Comparison of ENCODE assay signal across 18 cellular contexts in genomic region chr3:69901802-69902201, GRCh38.
"Had no signal": no experiment of that assay in that cellular context is flagged by ENCODE, and none has a peak within 500 bp of the region (broad histone marks: within the 10 kb centered on the region; RNA-seq: fewer than 3 reads in every experiment).

No MANE protein-coding gene starts in this region.

- H3K4me1 ChIP-seq: spleen, upper lobe of left lung, uterus had no signal

- ATAC-seq: esophagus mucosa; gastrocnemius medialis; left colon; naive thymus-derived CD4-positive, alpha-beta T cell; sciatic nerve; stimulated activated memory B cell treated with anti-CD40 and anti-IgM and Interleukin-4, amounts not matched to agents 10 μg/mL and 1 μg/mL and 100 μg/mL, for 72 hours had no signal

- H3K27ac ChIP-seq: gastrocnemius medialis, spleen, upper lobe of left lung, uterus had no signal

- H3K27me3 ChIP-seq: gastrocnemius medialis, spleen, tibial artery, upper lobe of left lung, uterus had no signal

- DNase-seq: effector memory CD4-positive, alpha-beta T cell; gastrocnemius medialis; kidney; left colon; mammary epithelial cell; naive thymus-derived CD4-positive, alpha-beta T cell; nephron progenitor cell; posterior cingulate gyrus; spleen; stimulated activated CD4-positive, alpha-beta T cell treated with anti-CD3 and anti-CD28 coated beads, Interleukin-15, amount 100 ng/mL, for 24 hours; stimulated activated CD4-positive, alpha-beta T cell treated with anti-CD3 and anti-CD28 coated beads, Interleukin-1b, Interleukin-23, amount 100 ng/mL, for 48 hours; stimulated activated CD4-positive, alpha-beta T cell treated with anti-CD3 and anti-CD28 coated beads, Interleukin-4, amount 100 ng/mL, for 24 hours; tibial artery; upper lobe of left lung; uterus had no signal

- H3K9me3 ChIP-seq: gastrocnemius medialis, spleen, tibial artery, upper lobe of left lung, uterus had no signal

- H3K36me3 ChIP-seq: gastrocnemius medialis, spleen, tibial artery, upper lobe of left lung, uterus had no signal

- H3K4me3 ChIP-seq: gastrocnemius medialis, spleen, tibial artery, upper lobe of left lung, uterus had no signal
